ENCODE assay signal across 2 cellular contexts in genomic region chr4:76755756-76756155, GRCh38.
TF ChIP-seq lines count a peak whose summit lies in the region.

No MANE protein-coding gene starts in this region.

TF ChIP-seq in SK-N-SH, 30 proteins besides CTCF, POLR2A, EP300 and RAD21 (continued from another document):
- TF ChIP-seq ZBTB33 (IDR thresholded peaks at IDR 0.05; ENCODE audit: borderline replicate concordance, low read depth) (no peak), FOXJ3 (CRISPR knock-in tag; IDR thresholded peaks at IDR 0.05) (no peak), TCF12 (IDR thresholded peaks at IDR 0.05) (no peak), GABPA (IDR thresholded peaks at IDR 0.05; ENCODE audit: low read depth) (no peak), TAF1 (IDR thresholded peaks at IDR 0.05; ENCODE audit: borderline replicate concordance, low read depth, low read length) (no peak), MEF2A (IDR thresholded peaks at IDR 0.05; ENCODE audit: borderline replicate concordance, low read depth) (no peak), POLR2AphosphoS5 (IDR thresholded peaks at IDR 0.05; ENCODE audit: low read depth, low read length) (no peak), YY1 (IDR thresholded peaks at IDR 0.05; ENCODE audit: low read depth) (no peak), FOSL2 (IDR thresholded peaks at IDR 0.05; ENCODE audit: borderline replicate concordance, low read depth) (no peak), REST (IDR thresholded peaks at IDR 0.05; ENCODE audit: low read depth, low read length) (no peak), RFX5 (IDR thresholded peaks at IDR 0.05; ENCODE audit: low read length) (no peak), EZH2phosphoT487 (IDR thresholded peaks at IDR 0.05; ENCODE audit: borderline replicate concordance, low read depth) (no peak)
- TF ChIP-seq, protein P1, sequence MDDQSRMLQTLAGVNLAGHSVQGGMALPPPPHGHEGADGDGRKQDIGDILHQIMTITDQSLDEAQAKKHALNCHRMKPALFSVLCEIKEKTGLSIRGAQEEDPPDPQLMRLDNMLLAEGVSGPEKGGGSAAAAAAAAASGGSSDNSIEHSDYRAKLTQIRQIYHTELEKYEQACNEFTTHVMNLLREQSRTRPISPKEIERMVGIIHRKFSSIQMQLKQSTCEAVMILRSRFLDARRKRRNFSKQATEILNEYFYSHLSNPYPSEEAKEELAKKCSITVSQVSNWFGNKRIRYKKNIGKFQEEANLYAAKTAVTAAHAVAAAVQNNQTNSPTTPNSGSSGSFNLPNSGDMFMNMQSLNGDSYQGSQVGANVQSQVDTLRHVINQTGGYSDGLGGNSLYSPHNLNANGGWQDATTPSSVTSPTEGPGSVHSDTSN (IDR thresholded peaks at IDR 0.05): no peak
- TF ChIP-seq, protein P2, sequence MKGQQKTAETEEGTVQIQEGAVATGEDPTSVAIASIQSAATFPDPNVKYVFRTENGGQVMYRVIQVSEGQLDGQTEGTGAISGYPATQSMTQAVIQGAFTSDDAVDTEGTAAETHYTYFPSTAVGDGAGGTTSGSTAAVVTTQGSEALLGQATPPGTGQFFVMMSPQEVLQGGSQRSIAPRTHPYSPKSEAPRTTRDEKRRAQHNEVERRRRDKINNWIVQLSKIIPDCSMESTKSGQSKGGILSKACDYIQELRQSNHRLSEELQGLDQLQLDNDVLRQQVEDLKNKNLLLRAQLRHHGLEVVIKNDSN (IDR thresholded peaks at IDR 0.05; ENCODE audit: borderline replicate concordance, low read depth): no peak
- TF ChIP-seq, protein P3, sequence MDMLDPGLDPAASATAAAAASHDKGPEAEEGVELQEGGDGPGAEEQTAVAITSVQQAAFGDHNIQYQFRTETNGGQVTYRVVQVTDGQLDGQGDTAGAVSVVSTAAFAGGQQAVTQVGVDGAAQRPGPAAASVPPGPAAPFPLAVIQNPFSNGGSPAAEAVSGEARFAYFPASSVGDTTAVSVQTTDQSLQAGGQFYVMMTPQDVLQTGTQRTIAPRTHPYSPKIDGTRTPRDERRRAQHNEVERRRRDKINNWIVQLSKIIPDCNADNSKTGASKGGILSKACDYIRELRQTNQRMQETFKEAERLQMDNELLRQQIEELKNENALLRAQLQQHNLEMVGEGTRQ (IDR thresholded peaks at IDR 0.05; ENCODE audit: borderline replicate concordance, low read depth, low read length): no peak

TF ChIP-seq in SK-N-SH treated with all-trans-retinoic acid at 6 μM for 48 hours, 23 proteins besides CTCF, POLR2A, EP300 and RAD21 (continued from another document):
- TF ChIP-seq, protein P4, sequence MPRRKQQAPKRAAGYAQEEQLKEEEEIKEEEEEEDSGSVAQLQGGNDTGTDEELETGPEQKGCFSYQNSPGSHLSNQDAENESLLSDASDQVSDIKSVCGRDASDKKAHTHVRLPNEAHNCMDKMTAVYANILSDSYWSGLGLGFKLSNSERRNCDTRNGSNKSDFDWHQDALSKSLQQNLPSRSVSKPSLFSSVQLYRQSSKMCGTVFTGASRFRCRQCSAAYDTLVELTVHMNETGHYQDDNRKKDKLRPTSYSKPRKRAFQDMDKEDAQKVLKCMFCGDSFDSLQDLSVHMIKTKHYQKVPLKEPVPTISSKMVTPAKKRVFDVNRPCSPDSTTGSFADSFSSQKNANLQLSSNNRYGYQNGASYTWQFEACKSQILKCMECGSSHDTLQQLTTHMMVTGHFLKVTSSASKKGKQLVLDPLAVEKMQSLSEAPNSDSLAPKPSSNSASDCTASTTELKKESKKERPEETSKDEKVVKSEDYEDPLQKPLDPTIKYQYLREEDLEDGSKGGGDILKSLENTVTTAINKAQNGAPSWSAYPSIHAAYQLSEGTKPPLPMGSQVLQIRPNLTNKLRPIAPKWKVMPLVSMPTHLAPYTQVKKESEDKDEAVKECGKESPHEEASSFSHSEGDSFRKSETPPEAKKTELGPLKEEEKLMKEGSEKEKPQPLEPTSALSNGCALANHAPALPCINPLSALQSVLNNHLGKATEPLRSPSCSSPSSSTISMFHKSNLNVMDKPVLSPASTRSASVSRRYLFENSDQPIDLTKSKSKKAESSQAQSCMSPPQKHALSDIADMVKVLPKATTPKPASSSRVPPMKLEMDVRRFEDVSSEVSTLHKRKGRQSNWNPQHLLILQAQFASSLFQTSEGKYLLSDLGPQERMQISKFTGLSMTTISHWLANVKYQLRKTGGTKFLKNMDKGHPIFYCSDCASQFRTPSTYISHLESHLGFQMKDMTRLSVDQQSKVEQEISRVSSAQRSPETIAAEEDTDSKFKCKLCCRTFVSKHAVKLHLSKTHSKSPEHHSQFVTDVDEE (CRISPR knock-in tag; IDR thresholded peaks at IDR 0.05): no peak
- TF ChIP-seq TOX (CRISPR knock-in tag; IDR thresholded peaks at IDR 0.05; ENCODE audit: borderline replicate concordance) (no peak), GLIS3 (CRISPR knock-in tag; IDR thresholded peaks at IDR 0.05) (no peak), ZC3H10 (CRISPR knock-in tag; IDR thresholded peaks at IDR 0.05) (no peak), ZNF565 (CRISPR knock-in tag; conservative IDR thresholded peaks at IDR 0.05; ENCODE audit: low read depth) (no peak), BACH2 (CRISPR knock-in tag; IDR thresholded peaks at IDR 0.05; ENCODE audit: borderline replicate concordance) (no peak), RARB (CRISPR knock-in tag; IDR thresholded peaks at IDR 0.05) (no peak)
